Comparison of ENCODE assay signal across 17 cellular contexts in the genomic region with DNA sequence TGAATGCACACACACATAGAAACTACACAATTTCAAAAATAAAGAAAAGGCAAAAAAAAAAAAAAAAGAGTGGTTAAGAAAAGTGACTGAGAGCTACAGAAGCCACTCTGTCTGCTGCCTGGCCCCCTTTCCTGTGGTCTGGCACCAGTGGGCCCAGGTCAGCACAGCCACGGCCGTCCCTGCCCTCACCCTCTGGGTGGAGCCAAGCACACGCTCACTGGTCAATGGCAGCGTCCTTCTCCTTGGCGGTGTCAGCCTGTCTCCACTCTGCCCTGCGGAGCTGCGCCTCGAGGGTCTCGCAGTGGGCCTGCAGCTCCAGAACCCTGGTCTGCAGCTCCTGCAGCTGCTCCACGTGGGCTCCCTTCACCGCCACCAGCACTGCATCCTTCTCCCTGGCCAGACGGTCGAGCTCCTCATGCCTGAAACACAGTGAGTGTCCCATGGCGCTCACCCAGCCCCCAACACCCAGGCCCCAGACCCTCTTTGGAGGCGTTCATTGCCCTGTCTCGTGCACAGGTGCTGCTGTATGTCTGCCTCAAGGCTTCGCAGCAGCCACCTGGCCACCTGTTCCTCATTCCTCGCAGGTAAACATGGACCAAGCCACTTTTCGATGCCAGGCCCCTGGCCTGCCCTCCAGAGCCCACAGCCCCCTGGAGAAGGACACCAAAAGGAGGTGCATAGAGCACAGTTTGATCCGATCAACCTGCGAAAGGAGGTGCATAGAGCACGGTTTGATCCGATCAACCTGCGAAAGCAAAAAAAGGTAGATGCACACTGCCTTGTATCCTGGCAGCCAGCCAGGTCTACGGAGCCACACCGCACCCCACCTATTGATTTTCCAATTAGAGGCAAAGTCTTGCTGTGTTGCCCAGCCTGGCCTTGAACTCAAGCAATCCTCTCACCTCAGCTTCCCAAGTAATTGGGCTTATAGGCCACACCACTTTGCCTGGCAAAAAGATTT. TPM values are rescaled to one million over a fixed set of nuclear protein-coding genes. Genes with fewer than 3 reads are reported as not detected.
A peak's percentile ranks its signal among the peaks of the same experiment; 100 is the strongest.
DNase-seq lines count a peak whose midpoint lies in the region; ATAC-seq and TF ChIP-seq lines count a peak whose summit lies in the region.
"Had no signal": no experiment of that assay in that cellular context is flagged by ENCODE, and none has a peak within 500 bp of the region (broad histone marks: within the 10 kb centered on the region; RNA-seq: fewer than 3 reads in every experiment).

No MANE protein-coding gene starts in this region.

- H3K36me3 ChIP-seq in spleen: peaks cover 0 to 46% (median 16%) of the 10 kb centered on the region in 6 donors

- no peak overlapping the region for H3K4me3 ChIP-seq in spleen
- H3K4me3 ChIP-seq: GM23248, MG63, PC-9 had no signal

- no peak for TF ChIP-seq POLR2A in spleen (IDR thresholded peaks at IDR 0.05)

- no peak overlapping the region for H3K27ac ChIP-seq in spleen
- H3K27ac ChIP-seq: GM23248, KMS-11, PC-9 had no signal

- intact Hi-C loops in spleen (cut with DNase I; ENCODE audit: low total_unique reads): no loop called here

- DNase-seq in COLO668 (lab: John Stamatoyannopoulos, UW; ENCODE audit: unreplicated experiment) (peak; percentile 67), COR-L47 (lab: John Stamatoyannopoulos, UW) (peak; percentile 32), NCI-H345 treated with DMSO at 0.1 percent for 48 hours (lab: John Stamatoyannopoulos, UW; ENCODE audit: unreplicated experiment) (peak; percentile 41), mucosa of gallbladder (ENCODE audit: low spot score) (peak; percentile 59), spleen (no peak), NCI-H82 treated with DMSO at 0.1 percent for 48 hours (lab: John Stamatoyannopoulos, UW; ENCODE audit: unreplicated experiment) (no peak)
- DNase-seq: BE2C; CD4-positive, alpha-beta memory T cell; GF-D8; GM23248; MG63; NCI-H2081 treated with DMSO at 0.1 percent for 48 hours; NCI-H526 treated with DMSO at 0.1 percent for 48 hours; PC-9 had no signal

- peaks cover 0 to 4% (median under 1%) of the 10 kb centered on the region in 6 donors for H3K4me1 ChIP-seq in spleen
- H3K4me1 ChIP-seq: BE2C had no signal

- 90 to 95% (median 92%) methylated on average over 22 to 26 of the region's 26 CpGs for WGBS in spleen, 5 donors

- no peak for ATAC-seq in GM18502 (IDR thresholded peaks at IDR 0.05; ENCODE audit: poor library complexity, unreplicated experiment)
- ATAC-seq: Right ventricle myocardium inferior had no signal

- no peaks in the 10 kb centered on the region for H3K9me3 ChIP-seq in spleen
- H3K9me3 ChIP-seq: BE2C, MG63 had no signal

- TF ChIP-seq CTCF in spleen (IDR thresholded peaks at IDR 0.05 in 8 of 11, conservative IDR thresholded peaks at IDR 0.05 in 3 of 11): no peak

- H3K27me3 ChIP-seq in spleen (replicated peaks in 1 of 7): no peaks in the 10 kb centered on the region
- H3K27me3 ChIP-seq: BE2C, MG63 had no signal

RNA-seq across cellular contexts. Expression of a gene that starts 24.4 kb away (rescaled TPM):
- total RNA-seq in mucosa of gallbladder (56.9 TPM), spleen (10 to 100 TPM; 28.8 to 59.6 (median 43.6) TPM)
- polyA plus RNA-seq in spleen: 100 to 1,000 TPM in 1 of 3 donors, 10 to 100 TPM in 2; 82.4 to 164 (median 83.0) TPM

RNA-seq across cellular contexts. Expression of a gene that starts 40.6 kb away (rescaled TPM):
- total RNA-seq in mucosa of gallbladder (95.7 TPM), spleen (100 to 1,000 TPM in 3 of 7 donors, 10 to 100 TPM in 4; 41.7 to 185 (median 91.6) TPM)
- 10 to 100 TPM; 11.1 to 28.2 (median 16.5) TPM for polyA plus RNA-seq in spleen

Comparison
In these comparisons a context has a peak if more than half of its experiments do, and no peak if none do; other contexts are left out.
1. DNase-seq: peak in COLO668 (single experiment), COR-L47 (single experiment), NCI-H345 treated with DMSO at 0.1 percent for 48 hours (single experiment) and mucosa of gallbladder (single experiment); none in spleen (single experiment) and NCI-H82 treated with DMSO at 0.1 percent for 48 hours (single experiment).